In genomic region chr6:85593438-85594196, GRCh38 we compare ENCODE assay signal across 1 cellular context.
TF ChIP-seq lines count a peak whose summit lies in the region.

Gene SNX14, minus strand, starts transcription at chr6:85593858. Its CDS starts 140 bp downstream, at chr6:85593718.

TF ChIP-seq in HEK293, 187 proteins besides CTCF, POLR2A, EP300 and RAD21 (continued from another document and continues in another):
- TF ChIP-seq BCL6B (tag by site-specific recombination; IDR thresholded peaks at IDR 0.05), result no peak
- TF ChIP-seq HOXC10 (CRISPR knock-in tag; IDR thresholded peaks at IDR 0.05), result peak; percentile 42; the same call in 1 of the 2 replicates
- peak; percentile 79 for TF ChIP-seq ZNF561 (tag by site-specific recombination; IDR thresholded peaks at IDR 0.05; ENCODE audit: borderline replicate concordance)
- no peak for TF ChIP-seq BCL11B (tag by site-specific recombination; IDR thresholded peaks at IDR 0.05; ENCODE audit: low read depth)
- no peak for TF ChIP-seq ZNF558 (tag by site-specific recombination; IDR thresholded peaks at IDR 0.05)
- peak; percentile 94 for TF ChIP-seq ZNF610 (tag by site-specific recombination; IDR thresholded peaks at IDR 0.05; ENCODE audit: borderline replicate concordance)
- no peak for TF ChIP-seq ZNF785 (tag by site-specific recombination; IDR thresholded peaks at IDR 0.05)
- no peak for TF ChIP-seq ELK4 (IDR thresholded peaks at IDR 0.05; ENCODE audit: borderline replicate concordance, low read depth, low read length)
- no peak for TF ChIP-seq ZNF488 (tag by site-specific recombination; IDR thresholded peaks at IDR 0.05)
- peak; percentile 67 for TF ChIP-seq YY1 (tag by site-specific recombination; IDR thresholded peaks at IDR 0.05)
- peak; percentile 44; the same call in 1 of the 2 replicates for TF ChIP-seq KLF7 (tag by site-specific recombination; IDR thresholded peaks at IDR 0.05; ENCODE audit: borderline replicate concordance)
- TF ChIP-seq ZNF18 (tag by site-specific recombination; IDR thresholded peaks at IDR 0.05), result no peak
- TF ChIP-seq ZNF184 (tag by site-specific recombination; IDR thresholded peaks at IDR 0.05), result no peak
- TF ChIP-seq EGR2 (tag by site-specific recombination; IDR thresholded peaks at IDR 0.05; ENCODE audit: low read depth), result 0 out of 2 replicates have a peak, but pooled peaks have one; percentile 28
- no peak; the same call in 1 of the 2 replicates for TF ChIP-seq ZNF449 (tag by site-specific recombination; IDR thresholded peaks at IDR 0.05)
- TF ChIP-seq KLF17 (tag by site-specific recombination; IDR thresholded peaks at IDR 0.05), result peak; percentile 27; the same call in 1 of the 2 replicates
- no peak for TF ChIP-seq ZNF148 (tag by site-specific recombination; IDR thresholded peaks at IDR 0.05; ENCODE audit: borderline replicate concordance)
- TF ChIP-seq KLF8 (tag by site-specific recombination; IDR thresholded peaks at IDR 0.05), result peak; percentile 89
- TF ChIP-seq ZNF501 (tag by site-specific recombination; IDR thresholded peaks at IDR 0.05), result peak; percentile 96
- TF ChIP-seq ZNF132 (tag by site-specific recombination; IDR thresholded peaks at IDR 0.05; ENCODE audit: borderline replicate concordance), result no peak
- TF ChIP-seq ZNF280C (tag by site-specific recombination; IDR thresholded peaks at IDR 0.05), result no peak
- TF ChIP-seq ZBTB17 (tag by site-specific recombination; IDR thresholded peaks at IDR 0.05), result peak; percentile 82
- TF ChIP-seq ZFP69B (tag by site-specific recombination; IDR thresholded peaks at IDR 0.05), result peak; percentile 78
- peak; percentile 38; the same call in 1 of the 2 replicates for TF ChIP-seq ZNF843 (tag by site-specific recombination; IDR thresholded peaks at IDR 0.05)
- TF ChIP-seq ZNF792 (tag by site-specific recombination; IDR thresholded peaks at IDR 0.05), result peak; percentile 66; the same call in 1 of the 2 replicates
- TF ChIP-seq ZNF114 (tag by site-specific recombination; IDR thresholded peaks at IDR 0.05), result no peak
- peak; percentile 84 for TF ChIP-seq ZBTB20 (tag by site-specific recombination; IDR thresholded peaks at IDR 0.05)
- TF ChIP-seq ZNF133 (tag by site-specific recombination; IDR thresholded peaks at IDR 0.05), result no peak
- peak; percentile 61 for TF ChIP-seq ZFHX2 (tag by site-specific recombination; conservative IDR thresholded peaks at IDR 0.05)
- TF ChIP-seq ZNF530 (tag by site-specific recombination; IDR thresholded peaks at IDR 0.05; ENCODE audit: low read depth), result no peak
- peak; percentile 94 for TF ChIP-seq ZNF692 (tag by site-specific recombination; IDR thresholded peaks at IDR 0.05)
- TF ChIP-seq ZNF214 (tag by site-specific recombination; IDR thresholded peaks at IDR 0.05; ENCODE audit: borderline replicate concordance), result no peak
- no peak; the same call in none of the 2 replicates for TF ChIP-seq ZNF10 (tag by site-specific recombination; IDR thresholded peaks at IDR 0.05)
- TF ChIP-seq REPIN1 (tag by site-specific recombination; IDR thresholded peaks at IDR 0.05; ENCODE audit: low read depth), result peak; percentile 77; the same call in 1 of the 2 replicates
- peak; percentile 91 for TF ChIP-seq ZNF76 (tag by site-specific recombination; IDR thresholded peaks at IDR 0.05; ENCODE audit: borderline replicate concordance, low read depth)
- peak; percentile 46 for TF ChIP-seq GLIS1 (tag by site-specific recombination; IDR thresholded peaks at IDR 0.05)
- TF ChIP-seq ZNF548 (tag by site-specific recombination; IDR thresholded peaks at IDR 0.05), result no peak
- TF ChIP-seq ZNF404 (tag by site-specific recombination; IDR thresholded peaks at IDR 0.05), result no peak
- TF ChIP-seq ZNF768 (tag by site-specific recombination; IDR thresholded peaks at IDR 0.05), result 0 out of 2 replicates have a peak, but pooled peaks have one; percentile 37
- TF ChIP-seq ZNF48 (tag by site-specific recombination; IDR thresholded peaks at IDR 0.05), result no peak
- peak; percentile 78 for TF ChIP-seq KLF9 (tag by site-specific recombination; IDR thresholded peaks at IDR 0.05; ENCODE audit: low read depth)
- TF ChIP-seq ZXDB (tag by site-specific recombination; IDR thresholded peaks at IDR 0.05), result peak; percentile 92
- 0 out of 2 replicates have a peak, but pooled peaks have one; percentile 18 for TF ChIP-seq ZNF398 (tag by site-specific recombination; IDR thresholded peaks at IDR 0.05)
- TF ChIP-seq SETDB1 (IDR thresholded peaks at IDR 0.05; ENCODE audit: insufficient read length, low read length), result no peak
- TF ChIP-seq ZNF324 (tag by site-specific recombination; IDR thresholded peaks at IDR 0.05), result peak; percentile 18; the same call in 1 of the 2 replicates
- peak; percentile 72 for TF ChIP-seq ZBTB6 (tag by site-specific recombination; IDR thresholded peaks at IDR 0.05)
- TF ChIP-seq ZNF140 (tag by site-specific recombination; IDR thresholded peaks at IDR 0.05), result no peak
